ENCODE assay signal across 14 cellular contexts in genomic region chrY:19570999-19571398, GRCh38.
A peak's percentile ranks its signal among the peaks of the same experiment; 100 is the strongest.
DNase-seq lines count a peak whose midpoint lies in the region; ATAC-seq and TF ChIP-seq lines count a peak whose summit lies in the region.
"Had no signal": no experiment of that assay in that cellular context is flagged by ENCODE, and none has a peak within 500 bp of the region (broad histone marks: within the 10 kb centered on the region; RNA-seq: fewer than 3 reads in every experiment).

No MANE protein-coding gene starts in this region.

- peaks cover 70% of the 10 kb centered on the region for H3K79me2 ChIP-seq in OCI-LY1 (ENCODE audit: insufficient read depth, low read length)
- H3K79me2 ChIP-seq: parathyroid adenoma had no signal

- H3K4me1 ChIP-seq in OCI-LY1 (ENCODE audit: insufficient read depth, low read length, severe bottlenecking): peaks cover 30% of the 10 kb centered on the region
- H3K4me1 ChIP-seq: parathyroid adenoma had no signal

- no peaks in the 10 kb centered on the region for H3F3A ChIP-seq in OCI-LY1 (ENCODE audit: insufficient read depth, low read length)

- H3K27me3 Mint-ChIP-seq in activated CD4-positive, alpha-beta T cell treated with anti-CD3 and anti-CD28 coated beads, Interleukin-2, amount 10 ng/mL, durations not matched to agents 24 days and 14 days: no peaks in the 10 kb centered on the region
- H3K27me3 Mint-ChIP-seq in naive thymus-derived CD8-positive, alpha-beta T cell: no peaks in the 10 kb centered on the region

- peak; percentile 40 for ATAC-seq in HG02642 (IDR thresholded peaks at IDR 0.05; ENCODE audit: poor library complexity, unreplicated experiment)
- no peak for ATAC-seq in naive thymus-derived CD8-positive, alpha-beta T cell
- no peak for ATAC-seq in GM18870 (IDR thresholded peaks at IDR 0.05; ENCODE audit: unreplicated experiment)

- no peaks in the 10 kb centered on the region for H3K9me2 ChIP-seq in OCI-LY1 (ENCODE audit: low read depth, low read length)

- peaks cover 37% of the 10 kb centered on the region for H3K4me1 Mint-ChIP-seq in activated CD4-positive, alpha-beta T cell treated with anti-CD3 and anti-CD28 coated beads, Interleukin-2, amount 10 ng/mL, durations not matched to agents 24 days and 14 days
- peaks cover 37 to 68% (median 56%) of the 10 kb centered on the region in 4 donors for H3K4me1 Mint-ChIP-seq in naive thymus-derived CD8-positive, alpha-beta T cell

- H3K36me3 ChIP-seq in OCI-LY1 (ENCODE audit: insufficient read depth, low read length): peaks cover 10% of the 10 kb centered on the region

- H3K9me3 Mint-ChIP-seq in activated CD4-positive, alpha-beta T cell treated with anti-CD3 and anti-CD28 coated beads, Interleukin-2, amount 10 ng/mL, durations not matched to agents 24 days and 14 days: no peaks in the 10 kb centered on the region
- H3K9me3 Mint-ChIP-seq in naive thymus-derived CD8-positive, alpha-beta T cell: no peaks in the 10 kb centered on the region

- no peak overlapping the region for H2AFZ ChIP-seq in OCI-LY1 (ENCODE audit: low read length)
- H2AFZ ChIP-seq: parathyroid adenoma had no signal

- H3K36me3 Mint-ChIP-seq in activated CD4-positive, alpha-beta T cell treated with anti-CD3 and anti-CD28 coated beads, Interleukin-2, amount 10 ng/mL, durations not matched to agents 24 days and 14 days (ENCODE audit: low read depth): peaks cover 23% of the 10 kb centered on the region
- H3K36me3 Mint-ChIP-seq in naive thymus-derived CD8-positive, alpha-beta T cell: peaks cover 0 to 38% (median 0%) of the 10 kb centered on the region in 3 donors

- no peak for TF ChIP-seq CTCF in OCI-LY1 (IDR thresholded peaks at IDR 0.05; ENCODE audit: low read length)

- peak overlapping the region; percentile 67 for H3K4me3 Mint-ChIP-seq in activated CD4-positive, alpha-beta T cell treated with anti-CD3 and anti-CD28 coated beads, Interleukin-2, amount 10 ng/mL, durations not matched to agents 24 days and 14 days
- peak overlapping the region in 6 of 10 donors; percentile 57 to 91 (median 78) for H3K4me3 Mint-ChIP-seq in naive thymus-derived CD8-positive, alpha-beta T cell

- POLR2A ChIA-PET in naive thymus-derived CD8-positive, alpha-beta T cell (lab: Charles Lee): interaction anchor here (1.1 kb wide), 1 partner anchor 16 kb away, joined by 3 read pairs; no protein-coding TSS in a partner anchor

- peak; percentile 54 for DNase-seq in activated CD4-positive, alpha-beta T cell treated with anti-CD3 and anti-CD28 coated beads, Interleukin-2, amount 10 ng/mL, durations not matched to agents 24 days and 14 days
- DNase-seq in activated CD4-positive, alpha-beta T cell treated with anti-CD3 and anti-CD28 coated beads for 1 hour: no peak
- DNase-seq in naive thymus-derived CD8-positive, alpha-beta T cell: no peak
- no peak for DNase-seq in nucleus accumbens (lab: John Stamatoyannopoulos, UW)
- DNase-seq in stimulated activated CD4-positive, alpha-beta T cell treated with anti-CD3 and anti-CD28 coated beads, Interleukin-2, amount 100 ng/mL, for 48 hours: no peak
- DNase-seq: DMS153; effector CD8-positive, alpha-beta T cell; NCI-H1105; NCI-H69 had no signal

- H3K4me2 ChIP-seq in OCI-LY1 (ENCODE audit: low read length): peak overlapping the region; percentile 91

- no peaks in the 10 kb centered on the region for H3K9me3 ChIP-seq in OCI-LY1 (ENCODE audit: low read length)

- peak overlapping the region; percentile 32 for H3K27ac ChIP-seq in OCI-LY1 (ENCODE audit: low read depth, low read length, poor library complexity, severe bottlenecking)
- H3K27ac ChIP-seq: parathyroid adenoma, SK-N-MC had no signal

- peak overlapping the region; percentile 73 for H3K4me3 ChIP-seq in OCI-LY1 (ENCODE audit: low read depth, low read length, poor library complexity, severe bottlenecking)
- H3K4me3 ChIP-seq: SK-N-MC had no signal

- no peaks in the 10 kb centered on the region for H4K20me1 ChIP-seq in OCI-LY1 (ENCODE audit: insufficient read depth, low read length)

- peak overlapping the region; percentile 54; the same call in 1 of the 2 replicates for H3K9ac ChIP-seq in OCI-LY1 (ENCODE audit: low read length)
- H3K9ac ChIP-seq: parathyroid adenoma had no signal

- peak overlapping the region; percentile 66 for H3K27ac Mint-ChIP-seq in activated CD4-positive, alpha-beta T cell treated with anti-CD3 and anti-CD28 coated beads, Interleukin-2, amount 10 ng/mL, durations not matched to agents 24 days and 14 days
- H3K27ac Mint-ChIP-seq in naive thymus-derived CD8-positive, alpha-beta T cell: peak overlapping the region in 4 of 10 donors; percentile 29 to 99 (median 90)

- intact Hi-C loops in activated CD4-positive, alpha-beta T cell treated with anti-CD3 and anti-CD28 coated beads, Interleukin-2, amount 10 ng/mL, durations not matched to agents 24 days and 14 days (cut with micrococcal nuclease): no loop called here

- H3K27me3 ChIP-seq in OCI-LY1 (ENCODE audit: insufficient read depth, low read length): no peaks in the 10 kb centered on the region
